ENCODE assay signal across 1 cellular context in genomic region chr4:133394971-133395627, GRCh38.
TF ChIP-seq lines count a peak whose summit lies in the region.

No MANE protein-coding gene starts in this region.

TF ChIP-seq in H1, 55 proteins besides CTCF, POLR2A, EP300 and RAD21 (continued from another document):
- no peak for TF ChIP-seq SAP30 (IDR thresholded peaks at IDR 0.05; ENCODE audit: insufficient read depth, insufficient replicate concordance, low read length)
- TF ChIP-seq CHD2 (IDR thresholded peaks at IDR 0.05; ENCODE audit: low read length), result no peak
- no peak for TF ChIP-seq CBX5 (IDR thresholded peaks at IDR 0.05; ENCODE audit: low read depth, low read length)
- no peak for TF ChIP-seq CBX8 (IDR thresholded peaks at IDR 0.05; ENCODE audit: borderline replicate concordance, low read depth, low read length)
- no peak for TF ChIP-seq YY1 (IDR thresholded peaks at IDR 0.05; ENCODE audit: low read depth, low read length)
- TF ChIP-seq TAF7 (optimal IDR thresholded peaks at IDR 0.05; ENCODE audit: borderline replicate concordance, low read depth, low read length), result no peak
- TF ChIP-seq FOSL1 (IDR thresholded peaks at IDR 0.05; ENCODE audit: insufficient read depth, low read depth, low read length), result no peak
- no peak for TF ChIP-seq POLR2AphosphoS5 (IDR thresholded peaks at IDR 0.05; ENCODE audit: low read depth, low read length)
- no peak for TF ChIP-seq CREB1 (IDR thresholded peaks at IDR 0.05)
- no peak for TF ChIP-seq USF2 (IDR thresholded peaks at IDR 0.05; ENCODE audit: low read length)
- TF ChIP-seq CHD1 (IDR thresholded peaks at IDR 0.05; ENCODE audit: low read depth, low read length), result no peak
- TF ChIP-seq ASH2L (IDR thresholded peaks at IDR 0.05; ENCODE audit: low read length), result no peak
- no peak for TF ChIP-seq CEBPB (IDR thresholded peaks at IDR 0.05; ENCODE audit: low read depth, low read length)
- TF ChIP-seq TBP (IDR thresholded peaks at IDR 0.05; ENCODE audit: low read depth, low read length), result no peak
- TF ChIP-seq ZNF274 (IDR thresholded peaks at IDR 0.05; ENCODE audit: borderline replicate concordance, extremely low read depth, low read length), result no peak
- no peak for TF ChIP-seq RXRA (IDR thresholded peaks at IDR 0.05; ENCODE audit: insufficient read depth, low read depth, low read length)
